In genomic region chr15:63218114-63218808, GRCh38 we compare ENCODE assay signal across 10 cellular contexts. TPM values are rescaled to one million over a fixed set of nuclear protein-coding genes. Genes with fewer than 3 reads are reported as not detected.
DNase-seq lines count a peak whose midpoint lies in the region; ATAC-seq and TF ChIP-seq lines count a peak whose summit lies in the region.
"Had no signal": no experiment of that assay in that cellular context is flagged by ENCODE, and none has a peak within 500 bp of the region (broad histone marks: within the 10 kb centered on the region; RNA-seq: fewer than 3 reads in every experiment).

No MANE protein-coding gene starts in this region.

- peak overlapping the region; percentile 48 for H3K4me2 ChIP-seq in mammary epithelial cell (ENCODE audit: insufficient read depth, low read depth, low read length)

- H3K4me1 ChIP-seq in mammary epithelial cell (ENCODE audit: insufficient read depth, low read length): peaks cover 28% of the 10 kb centered on the region
- H3K4me1 ChIP-seq in aorta (ENCODE audit: control insufficient read depth in 1 of 2, insufficient read depth in 2 of 2, low read length in 2 of 2): peaks cover 0 to 12% of the 10 kb centered on the region in 2 donors

- H2AFZ ChIP-seq in mammary epithelial cell (ENCODE audit: low read depth, low read length): no peak overlapping the region

- no peak for TF ChIP-seq CTCF in mammary epithelial cell (conservative IDR thresholded peaks at IDR 0.05 in 1 of 2, IDR thresholded peaks at IDR 0.05 in 1 of 2; ENCODE audit: extremely low read depth in 1 of 2, insufficient read depth in 1 of 2, low read depth in 1 of 2, low read length in 2 of 2)
- TF ChIP-seq CTCF in chondrocyte (IDR thresholded peaks at IDR 0.05): no peak
- TF ChIP-seq CTCF in GM20000 (IDR thresholded peaks at IDR 0.05; ENCODE audit: extremely low read depth, missing control alignments): no peak

- no peaks in the 10 kb centered on the region for H4K20me1 ChIP-seq in mammary epithelial cell (ENCODE audit: insufficient read depth, low read length)

- CTCF ChIA-PET in mammary epithelial cell (lab: Charles Lee; ENCODE audit: low non-redundant PET): no interaction called here

- dilution Hi-C loops in mammary epithelial cell (cut with HindIII; ENCODE audit: low sequenced_read_pairs): no loop called here

- H3K4me3 ChIP-seq in mammary epithelial cell (replicated peaks in 1 of 3; ENCODE audit: insufficient read depth in 1 of 3, low read depth in 2 of 3, low read length in 3 of 3): no peak overlapping the region
- no peak overlapping the region for H3K4me3 ChIP-seq in aorta (ENCODE audit: low read length in 2 of 2)

- peak overlapping the region; percentile 64 for H3K27ac ChIP-seq in mammary epithelial cell (ENCODE audit: insufficient read depth, low read depth, low read length)
- H3K27ac ChIP-seq in aorta (ENCODE audit: low read depth in 1 of 2, low read length in 2 of 2): no peak overlapping the region

- H3K9ac ChIP-seq in mammary epithelial cell (ENCODE audit: insufficient read depth, low read length): no peak overlapping the region

- intact Hi-C loops in mammary epithelial cell (cut with micrococcal nuclease) (loop anchor here (2.0 kb wide), 1 partner anchor 27 kb away; no protein-coding TSS in a partner anchor), aorta (cut with DNase I) (no loop called here)

- H3K4me1 Mint-ChIP-seq in activated naive CD4-positive, alpha-beta T cell treated with anti-CD3 and anti-CD28 coated beads, Interleukin-2, amount 50 U/mL, for 24 hours: peaks cover 83% of the 10 kb centered on the region
- H3K4me1 Mint-ChIP-seq in chondrocyte (ENCODE audit: low read depth): peaks cover 38% of the 10 kb centered on the region

- H3K4me3 Mint-ChIP-seq in activated naive CD4-positive, alpha-beta T cell treated with anti-CD3 and anti-CD28 coated beads, Interleukin-2, amount 50 U/mL, for 24 hours: peak overlapping the region; percentile 42
- no peak overlapping the region for H3K4me3 Mint-ChIP-seq in chondrocyte (ENCODE audit: unreplicated experiment)
- H3K4me3 Mint-ChIP-seq: CD14-positive monocyte had no signal

- peaks cover 14% of the 10 kb centered on the region for H3K79me2 ChIP-seq in mammary epithelial cell (ENCODE audit: insufficient read depth, low read length)

- no peak for DNase-seq in activated naive CD4-positive, alpha-beta T cell treated with Interleukin-2 at 50 U/mL for 16 hours
- DNase-seq in mammary epithelial cell: peak; percentile 94
- DNase-seq in kidney glomerular epithelial cell (lab: John Stamatoyannopoulos, UW): peak; percentile 86
- DNase-seq in aorta: no peak
- no peak for DNase-seq in COR-L47 (lab: John Stamatoyannopoulos, UW)
- no peak for DNase-seq in chondrocyte (ENCODE audit: low spot score)
- no peak for DNase-seq in GM20000 (ENCODE audit: low spot score)

- no peaks in the 10 kb centered on the region for H3K27me3 ChIP-seq in mammary epithelial cell (ENCODE audit: insufficient read depth, low read length)
- H3K27me3 ChIP-seq in aorta (ENCODE audit: control insufficient read depth in 1 of 2, insufficient read depth in 2 of 2, low read length in 1 of 2): no peaks in the 10 kb centered on the region

- ATAC-seq in aorta (ENCODE audit: low FRiP score): peak; percentile 68

- H3K9me3 ChIP-seq in mammary epithelial cell (replicated peaks; ENCODE audit: insufficient read depth, low read length): no peaks in the 10 kb centered on the region
- H3K9me3 ChIP-seq in aorta (ENCODE audit: control insufficient read depth, low read length): no peaks in the 10 kb centered on the region

- H3K27ac Mint-ChIP-seq in activated naive CD4-positive, alpha-beta T cell treated with anti-CD3 and anti-CD28 coated beads, Interleukin-2, amount 50 U/mL, for 24 hours: peak overlapping the region; percentile 84
- H3K27ac Mint-ChIP-seq in chondrocyte (ENCODE audit: unreplicated experiment): no peak overlapping the region

- H3K36me3 ChIP-seq in mammary epithelial cell (ENCODE audit: insufficient read depth, low read length) (no peaks in the 10 kb centered on the region), aorta (ENCODE audit: control insufficient read depth in 1 of 2, insufficient read depth in 2 of 2, low read length in 1 of 2) (no peaks in the 10 kb centered on the region)

- 45% methylated on average over 5 of the region's 5 CpGs for WGBS in mammary epithelial cell (ENCODE audit: low coverage, missing lambda C conversion rate)
- 7% methylated on average over 5 of the region's 5 CpGs for WGBS in aorta, 2 donors

- peaks cover 31% of the 10 kb centered on the region for H3K36me3 Mint-ChIP-seq in activated naive CD4-positive, alpha-beta T cell treated with anti-CD3 and anti-CD28 coated beads, Interleukin-2, amount 50 U/mL, for 24 hours
- no peaks in the 10 kb centered on the region for H3K36me3 Mint-ChIP-seq in chondrocyte (ENCODE audit: low read depth)

- H3K9me3 Mint-ChIP-seq in activated naive CD4-positive, alpha-beta T cell treated with anti-CD3 and anti-CD28 coated beads, Interleukin-2, amount 50 U/mL, for 24 hours: no peaks in the 10 kb centered on the region
- no peaks in the 10 kb centered on the region for H3K9me3 Mint-ChIP-seq in chondrocyte (ENCODE audit: low read depth)
- H3K9me3 Mint-ChIP-seq: CD14-positive monocyte had no signal

- BruUV-seq in mammary epithelial cell (replicated peaks; lab: Mats Ljungman, UMichigan): no TSS peak

- in situ Hi-C loops in mammary epithelial cell (cut with MboI; ENCODE audit: low sequenced_read_pairs in 2 of 2): no loop called here

- H3K27me3 Mint-ChIP-seq in activated naive CD4-positive, alpha-beta T cell treated with anti-CD3 and anti-CD28 coated beads, Interleukin-2, amount 50 U/mL, for 24 hours: no peaks in the 10 kb centered on the region
- H3K27me3 Mint-ChIP-seq in chondrocyte (ENCODE audit: low read depth): no peaks in the 10 kb centered on the region
- H3K27me3 Mint-ChIP-seq: progenitor cell of endocrine pancreas had no signal

RNA-seq across cellular contexts. Expression of gene RAB8B, which starts 28.9 kb away (rescaled TPM):
- 10 to 100 TPM; 20.6 to 36.3 TPM for total RNA-seq in mammary epithelial cell
- polyA plus RNA-seq in mammary epithelial cell: 13.9 TPM
- polyA minus RNA-seq in mammary epithelial cell: 56.8 TPM
- total RNA-seq in aorta: 10 to 100 TPM; 40.6 to 47.9 TPM
- 10 to 100 TPM; 14.8 to 18.7 TPM for polyA plus RNA-seq in aorta
- 27.6 to 34.8 TPM (median 32.7 TPM) in 3 replicates for total RNA-seq in chondrocyte

RNA-seq across cellular contexts. Expression of gene APH1B, which starts 59.1 kb away (rescaled TPM):
- 10 to 100 TPM; 15.8 to 18.4 TPM for total RNA-seq in mammary epithelial cell
- polyA plus RNA-seq in mammary epithelial cell: 4.9 TPM
- 41.8 TPM for polyA minus RNA-seq in mammary epithelial cell
- total RNA-seq in aorta: 10 to 100 TPM; 24.1 to 28.4 TPM
- 10 to 100 TPM in 1 of 2 donors, 1 to 10 TPM in 1; 3.0 to 13.4 TPM for polyA plus RNA-seq in aorta
- 12.0 to 20.1 TPM (median 17.4 TPM) in 3 replicates for total RNA-seq in chondrocyte

Comparison
In these comparisons a context has a peak if more than half of its experiments do, and no peak if none do; other contexts are left out.
1. DNase-seq: peak in mammary epithelial cell (single experiment) and kidney glomerular epithelial cell (single experiment); none in activated naive CD4-positive, alpha-beta T cell treated with Interleukin-2 at 50 U/mL for 16 hours (single experiment), aorta (0 of 2), COR-L47 (single experiment), chondrocyte (single experiment) and GM20000 (single experiment).